ENCODE assay signal across 8 cellular contexts in genomic region chr5:56814963-56815656, GRCh38. TPM values are rescaled to one million over a fixed set of nuclear protein-coding genes. Genes with fewer than 3 reads are reported as not detected.
DNase-seq lines count a peak whose midpoint lies in the region; ATAC-seq and FAIRE-seq lines count a peak whose summit lies in the region.

Gene MAP3K1 (plus strand): TSS chr5:56815549. CDS start chr5:56815574, 25 bp downstream.

- H3K27me3 ChIP-seq in neuronal stem cell (ENCODE audit: control insufficient read depth in 3 of 3, insufficient read depth in 3 of 3, low read depth in 1 of 3, low read length in 3 of 3) (peaks cover 0 to 37% (median 5%) of the 10 kb centered on the region in 3 experiments), subcutaneous abdominal adipose tissue (ENCODE audit: control insufficient read depth in 5 of 5, insufficient read depth in 4 of 5, low read length in 5 of 5) (no peaks in the 10 kb centered on the region)

- peak within 1 kb of the TSS; percentile 97 for H3K9ac ChIP-seq in neuronal stem cell (ENCODE audit: low read depth, low read length, poor library complexity)
- peak within 1 kb of the TSS; percentile 66 to 93 (median 82) for H3K9ac ChIP-seq in subcutaneous abdominal adipose tissue (ENCODE audit: low read length in 5 of 5)

- ATAC-seq in GM21528 (IDR thresholded peaks at IDR 0.05; ENCODE audit: low FRiP score, unreplicated experiment), result peak; percentile 62

- peak within 1 kb of the TSS; percentile 96 for H2AFZ ChIP-seq in neuronal stem cell (ENCODE audit: low read length)

- no CpG with 5 or more reads among the region's 87 CpGs for WGBS in neuronal stem cell (ENCODE audit: extremely low coverage in 2 of 2, insufficient read length in 2 of 2, insufficient replicate concordance in 1 of 2), 2 donors

- H3K36me3 Mint-ChIP-seq in IgD-negative memory B cell, result no peaks in the 10 kb centered on the region

- peak within 1 kb of the TSS; percentile 84 for H2BK12ac ChIP-seq in neuronal stem cell (ENCODE audit: low read length)

- peak within 1 kb of the TSS; percentile 96 to 99 (median 98) for H3K27ac Mint-ChIP-seq in IgD-negative memory B cell

- H2BK5ac ChIP-seq in neuronal stem cell (ENCODE audit: low read length), result peak within 1 kb of the TSS; percentile 96

- peak within 1 kb of the TSS; percentile 80 for H3K23ac ChIP-seq in neuronal stem cell (ENCODE audit: low read depth, low read length, poor library complexity)

- H3K79me1 ChIP-seq in neuronal stem cell (ENCODE audit: low read depth, low read length), result peaks cover 3% of the 10 kb centered on the region

- H3K4me2 ChIP-seq in neuronal stem cell (ENCODE audit: insufficient read depth, low read length, poor library complexity, severe bottlenecking), result peak within 1 kb of the TSS; percentile 96

- H3K27me3 Mint-ChIP-seq in IgD-negative memory B cell, result no peaks in the 10 kb centered on the region

- peak within 1 kb of the TSS; percentile 96 for H2BK120ac ChIP-seq in neuronal stem cell (ENCODE audit: low read depth, low read length)

- DNase-seq in DMS79 (lab: John Stamatoyannopoulos, UW) (peak; percentile 17), SK-MEL-5 (ENCODE audit: low read depth, low spot score) (peak; percentile 74), frontal cortex (ENCODE audit: low spot score in 2 of 2) (peak; percentile 87 to 94), neuronal stem cell (ENCODE audit: low spot score) (peak; percentile 86)
- peak; percentile 80 for DNase-seq in activated naive CD4-positive, alpha-beta T cell treated with Interleukin-2 at 50 U/mL for 16 hours

- no peak within 1 kb of the TSS for H4K8ac ChIP-seq in neuronal stem cell (ENCODE audit: low read depth, low read length)

- no peak within 1 kb of the TSS for H4K91ac ChIP-seq in neuronal stem cell (ENCODE audit: low read depth, low read length, poor library complexity)

- H3K4ac ChIP-seq in neuronal stem cell (ENCODE audit: low read length), result no peak within 1 kb of the TSS

- peak within 1 kb of the TSS; percentile 77 for H3K27ac ChIP-seq in neuronal stem cell (replicated peaks; ENCODE audit: low read length)
- peak within 1 kb of the TSS; percentile 86 for H3K27ac ChIP-seq in subcutaneous abdominal adipose tissue (ENCODE audit: low read depth, low read length)

- H3K4me1 ChIP-seq in neuronal stem cell (ENCODE audit: control insufficient read depth in 2 of 2, insufficient read depth in 1 of 2, low read depth in 1 of 2, low read length in 2 of 2) (peaks cover 3 to 11% of the 10 kb centered on the region in 2 donors), subcutaneous abdominal adipose tissue (ENCODE audit: control insufficient read depth in 5 of 5, insufficient read depth in 5 of 5, low read length in 5 of 5) (peaks cover 3 to 37% (median 35%) of the 10 kb centered on the region in 5 donors)

- no peaks in the 10 kb centered on the region for H3K9me3 Mint-ChIP-seq in IgD-negative memory B cell

- peak within 1 kb of the TSS; percentile 75 for H2AK5ac ChIP-seq in neuronal stem cell (ENCODE audit: low read depth, low read length)

- in situ Hi-C loops in SK-MEL-5 (cut with HindIII; ENCODE audit: low pct_unique_long_range_greater_than_20kb, low sequenced_read_pairs), result no loop called here

- no peaks in the 10 kb centered on the region for H3K9me3 ChIP-seq in neuronal stem cell (replicated peaks in 1 of 2; ENCODE audit: control insufficient read depth in 2 of 2, insufficient read depth in 1 of 2, low read depth in 1 of 2, low read length in 2 of 2)
- no peaks in the 10 kb centered on the region for H3K9me3 ChIP-seq in subcutaneous abdominal adipose tissue (ENCODE audit: control insufficient read depth in 5 of 5, low read length in 5 of 5)

- peak within 1 kb of the TSS; percentile 94 to 97 (median 96) for H3K4me3 Mint-ChIP-seq in IgD-negative memory B cell

- H2BK15ac ChIP-seq in neuronal stem cell (ENCODE audit: low read length), result peak within 1 kb of the TSS; percentile 85

- H3K14ac ChIP-seq in neuronal stem cell (ENCODE audit: low read length), result peak within 1 kb of the TSS; percentile 97

- H3K4me3 ChIP-seq in neuronal stem cell (ENCODE audit: low read length in 2 of 2) (peak within 1 kb of the TSS; percentile 81 to 98), subcutaneous abdominal adipose tissue (ENCODE audit: low read depth in 1 of 5, low read length in 5 of 5) (peak within 1 kb of the TSS; percentile 79 to 97 (median 93))

- peaks cover 23 to 33% (median 32%) of the 10 kb centered on the region in 3 donors for H3K4me1 Mint-ChIP-seq in IgD-negative memory B cell

- H3K36me3 ChIP-seq in neuronal stem cell (replicated peaks in 1 of 2; ENCODE audit: control insufficient read depth in 2 of 2, insufficient read depth in 2 of 2, low read length in 2 of 2) (no peaks in the 10 kb centered on the region), subcutaneous abdominal adipose tissue (ENCODE audit: control insufficient read depth in 5 of 5, insufficient read depth in 5 of 5, low read length in 5 of 5) (no peaks in the 10 kb centered on the region)

- H3K18ac ChIP-seq in neuronal stem cell (ENCODE audit: low read length), result peak within 1 kb of the TSS; percentile 99

- FAIRE-seq in frontal cortex (lab: Jason Lieb, UNC), result no peak

RNA-seq across cellular contexts. Expression of gene MAP3K1, which starts in this region (rescaled TPM):
- 69.8 TPM for polyA plus RNA-seq in IgD-negative memory B cell
- total RNA-seq in SK-MEL-5 (2014; rRNA removed; shearing (Covaris generic)), result 57.1 and 61.8 TPM in 2 replicates
- polyA plus RNA-seq in SK-MEL-5 (2015; cell fraction: cytosol; rRNA removed), result 21.0 and 31.5 TPM in 2 replicates
- 80.6 and 81.3 TPM in 2 replicates for polyA plus RNA-seq in SK-MEL-5 (2015; cell fraction: nucleus; rRNA removed)
- total RNA-seq in frontal cortex, result 22.8 TPM
- 11.5 TPM for polyA plus RNA-seq in neuronal stem cell (2013, experiment 1 of 2)
- polyA plus RNA-seq in neuronal stem cell (2013, experiment 2 of 2), result 12.1 TPM

Comparison
In these comparisons a context has a peak if more than half of its experiments do, and no peak if none do; other contexts are left out.
1. Peak in every context shown above with its lines: DNase-seq, ATAC-seq, H3K4me3 ChIP-seq and H3K27ac ChIP-seq.
2. DNase-seq: peak in every context shown above with its lines; median percentile 90 in frontal cortex; 86 in neuronal stem cell; 80 in activated naive CD4-positive, alpha-beta T cell treated with Interleukin-2 at 50 U/mL for 16 hours; 74 in SK-MEL-5; 17 in DMS79.